13 cellular contexts compared by ENCODE assay signal in the genomic region with DNA sequence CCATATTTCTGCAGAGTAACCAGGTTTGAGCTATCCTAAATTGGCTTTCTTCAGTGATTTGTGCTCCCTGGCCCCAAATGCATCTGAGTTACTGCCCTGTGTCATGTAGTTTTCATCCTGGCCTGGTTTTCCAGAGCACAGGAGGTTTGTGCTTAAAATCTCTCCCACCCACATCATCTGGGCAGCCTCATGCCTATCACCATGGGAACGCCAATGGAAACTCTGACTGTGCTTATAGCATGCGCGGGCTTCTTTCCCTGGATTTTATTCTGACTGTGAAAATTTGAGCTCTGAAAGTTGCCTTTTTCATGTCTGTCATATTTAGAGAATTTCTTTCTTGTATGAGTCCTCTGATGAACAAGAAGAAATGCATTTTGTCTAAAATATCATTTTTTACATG. TPM values are rescaled to one million over a fixed set of nuclear protein-coding genes. Genes with fewer than 3 reads are reported as not detected.
A peak's percentile ranks its signal among the peaks of the same experiment; 100 is the strongest.
DNase-seq lines count a peak whose midpoint lies in the region; TF ChIP-seq lines count a peak whose summit lies in the region.
"Had no signal": no experiment of that assay in that cellular context is flagged by ENCODE, and none has a peak within 500 bp of the region (broad histone marks: within the 10 kb centered on the region; RNA-seq: fewer than 3 reads in every experiment).

No MANE protein-coding gene starts in this region.

- H3K36me3 ChIP-seq in ascending aorta (peaks cover 29 to 44% of the 10 kb centered on the region in 2 donors), fibroblast of lung (ENCODE audit: control insufficient read depth, insufficient read depth, low read length) (no peaks in the 10 kb centered on the region), neural progenitor cell (no peaks in the 10 kb centered on the region)
- H3K36me3 ChIP-seq: cardiac muscle cell had no signal

- peaks cover 48% of the 10 kb centered on the region for H3K4me1 Mint-ChIP-seq in neural progenitor cell
- peaks cover 21% of the 10 kb centered on the region for H3K4me1 Mint-ChIP-seq in type B pancreatic cell (ENCODE audit: unreplicated experiment)
- H3K4me1 Mint-ChIP-seq: activated T-helper 17 cell treated with anti-CD3 and anti-CD28 coated beads, Interleukin-2, amount 50 U/mL, for 72 hours had no signal

- H2AFZ ChIP-seq in fibroblast of lung (ENCODE audit: low read length) (no peak overlapping the region), neural progenitor cell (replicated peaks) (no peak overlapping the region)

- H4K20me1 ChIP-seq in fibroblast of lung (ENCODE audit: control insufficient read depth, extremely low read depth, insufficient read depth, low read length) (no peaks in the 10 kb centered on the region), neural progenitor cell (ENCODE audit: low read depth) (no peaks in the 10 kb centered on the region)

- H3K4me2 ChIP-seq in fibroblast of lung (ENCODE audit: extremely low read depth, insufficient read depth, low read length) (no peak overlapping the region), neural progenitor cell (no peak overlapping the region)

- H3K4me1 ChIP-seq in ascending aorta (peaks cover 28 to 35% of the 10 kb centered on the region in 2 donors), fibroblast of lung (ENCODE audit: control insufficient read depth, extremely low read depth, insufficient read depth, low read length) (no peaks in the 10 kb centered on the region), neural progenitor cell (peaks cover 23% of the 10 kb centered on the region)

- H3K9me3 ChIP-seq in ascending aorta = no peaks in the 10 kb centered on the region
- H3K9me3 ChIP-seq in fibroblast of lung (ENCODE audit: control insufficient read depth, insufficient read depth, low read depth, low read length) = no peaks in the 10 kb centered on the region
- H3K9me3 ChIP-seq in neural progenitor cell (ENCODE audit: low read depth) = no peaks in the 10 kb centered on the region

- H3K79me2 ChIP-seq in fibroblast of lung (ENCODE audit: control insufficient read depth, insufficient read depth, low read length) = no peaks in the 10 kb centered on the region
- no peaks in the 10 kb centered on the region for H3K79me2 ChIP-seq in neural progenitor cell (ENCODE audit: low read depth)

- H3K27ac ChIP-seq in ascending aorta (peak overlapping the region; percentile 88 to 93), fibroblast of lung (ENCODE audit: insufficient read depth, low read length) (no peak overlapping the region), neural progenitor cell (no peak overlapping the region)
- H3K27ac ChIP-seq: cardiac muscle cell, epithelial cell of prostate had no signal

- H3K27me3 Mint-ChIP-seq in neural progenitor cell (ENCODE audit: insufficient read depth, low read depth) (no peaks in the 10 kb centered on the region), type B pancreatic cell (no peaks in the 10 kb centered on the region)
- H3K27me3 Mint-ChIP-seq: activated CD8-positive, alpha-beta T cell treated with anti-CD3 and anti-CD28 coated beads for 36 hours had no signal

- TF ChIP-seq CTCF in ascending aorta (IDR thresholded peaks at IDR 0.05) (no peak), fibroblast of lung (conservative IDR thresholded peaks at IDR 0.05 in 1 of 2, IDR thresholded peaks at IDR 0.05 in 1 of 2; ENCODE audit: low read depth in 1 of 2, low read length in 2 of 2) (no peak), neural progenitor cell (IDR thresholded peaks at IDR 0.05) (no peak), type B pancreatic cell (conservative IDR thresholded peaks at IDR 0.05) (no peak)

- H3K27me3 ChIP-seq in ascending aorta (no peaks in the 10 kb centered on the region), fibroblast of lung (ENCODE audit: control insufficient read depth, insufficient read depth, low read length) (no peaks in the 10 kb centered on the region), neural progenitor cell (no peaks in the 10 kb centered on the region)
- H3K27me3 ChIP-seq: cardiac muscle cell had no signal

- intact Hi-C loops in ascending aorta (cut with DNase I) = no loop called here

- H3F3A ChIP-seq in neural progenitor cell (ENCODE audit: low read depth) = peaks cover 6% of the 10 kb centered on the region

- H3K27ac Mint-ChIP-seq in neural progenitor cell (peak overlapping the region; percentile 95), type B pancreatic cell (peak overlapping the region; percentile 14)
- H3K27ac Mint-ChIP-seq: activated CD8-positive, alpha-beta T cell treated with anti-CD3 and anti-CD28 coated beads for 36 hours; activated T-helper 17 cell treated with anti-CD3 and anti-CD28 coated beads, Interleukin-2, amount 50 U/mL, for 72 hours had no signal

- H3K9ac ChIP-seq in fibroblast of lung (ENCODE audit: insufficient read depth, low read length) (no peak overlapping the region), neural progenitor cell (no peak overlapping the region)

- peaks cover 3% of the 10 kb centered on the region for H3K9me3 Mint-ChIP-seq in neural progenitor cell
- H3K9me3 Mint-ChIP-seq in type B pancreatic cell = no peaks in the 10 kb centered on the region
- H3K9me3 Mint-ChIP-seq: activated CD8-positive, alpha-beta T cell treated with anti-CD3 and anti-CD28 coated beads for 36 hours; activated T-helper 17 cell treated with anti-CD3 and anti-CD28 coated beads, Interleukin-2, amount 50 U/mL, for 72 hours had no signal

- no peaks in the 10 kb centered on the region for H3K36me3 Mint-ChIP-seq in neural progenitor cell
- no peaks in the 10 kb centered on the region for H3K36me3 Mint-ChIP-seq in type B pancreatic cell

- H3K4me3 ChIP-seq in ascending aorta (no peak overlapping the region), fibroblast of lung (replicated peaks in 1 of 4; ENCODE audit: control extremely low read depth in 1 of 4, insufficient read depth in 1 of 4, low read depth in 3 of 4, low read length in 4 of 4) (no peak overlapping the region), neural progenitor cell (no peak overlapping the region)
- H3K4me3 ChIP-seq: cardiac muscle cell had no signal

- DNase-seq in ascending aorta (ENCODE audit: low spot score in 2 of 2) = peak in 1 of 2 donors; percentile 81
- DNase-seq in fibroblast of lung (ENCODE audit: low read depth in 2 of 2) = peak; percentile 22 to 82
- DNase-seq in neural progenitor cell (ENCODE audit: low spot score) = no peak
- DNase-seq in type B pancreatic cell (ENCODE audit: extremely low spot score, unreplicated experiment) = no peak
- DNase-seq in NCI-H2029 treated with DMSO at 0.1 percent for 48 hours (lab: John Stamatoyannopoulos, UW) = no peak
- no peak for DNase-seq in DMS 273 (lab: John Stamatoyannopoulos, UW; ENCODE audit: unreplicated experiment)
- no peak for DNase-seq in NCI-H146 (lab: John Stamatoyannopoulos, UW)
- DNase-seq: activated CD8-positive, alpha-beta T cell treated with anti-CD3 and anti-CD28 coated beads for 36 hours; NCI-H226; stimulated activated CD4-positive, alpha-beta T cell treated with anti-CD3 and anti-CD28 coated beads, Interleukin-2, amount 100 ng/mL, for 24 hours had no signal

- H3K4me3 Mint-ChIP-seq in neural progenitor cell (no peak overlapping the region), type B pancreatic cell (no peak overlapping the region)
- H3K4me3 Mint-ChIP-seq: activated CD8-positive, alpha-beta T cell treated with anti-CD3 and anti-CD28 coated beads for 36 hours; activated T-helper 17 cell treated with anti-CD3 and anti-CD28 coated beads, Interleukin-2, amount 50 U/mL, for 72 hours had no signal

RNA-seq across cellular contexts. Expression of a gene that starts 55.3 kb away (rescaled TPM):
- total RNA-seq in ascending aorta (236 TPM), fibroblast of lung (25.7 and 55.5 TPM in 2 replicates), neural progenitor cell (ENCODE audit: low replicate concordance) (5.2 and 5.9 TPM in 2 replicates), type B pancreatic cell (ENCODE audit: low replicate concordance) (1.5 and 5.1 TPM in 2 replicates)
- polyA plus RNA-seq in fibroblast of lung = 21.8 and 90.0 TPM in 2 replicates
- 16.3 and 72.4 TPM in 2 replicates for polyA plus RNA-seq in fibroblast of lung (2012)
- polyA minus RNA-seq in fibroblast of lung (ENCODE audit: low replicate concordance) = 24.8 and 115 TPM in 2 replicates
- total RNA-seq: activated CD8-positive, alpha-beta T cell treated with anti-CD3 and anti-CD28 coated beads for 36 hours had no signal

Comparison
In these comparisons a context has a peak if more than half of its experiments do, and no peak if none do; other contexts are left out.
1. DNase-seq: peak in fibroblast of lung (2 of 2); none in neural progenitor cell (single experiment), type B pancreatic cell (single experiment), NCI-H2029 treated with DMSO at 0.1 percent for 48 hours (single experiment), DMS 273 (single experiment) and NCI-H146 (single experiment).
2. H3K27ac ChIP-seq: peak in ascending aorta (2 of 2); none in fibroblast of lung (single experiment) and neural progenitor cell (single experiment).